In the genomic region with DNA sequence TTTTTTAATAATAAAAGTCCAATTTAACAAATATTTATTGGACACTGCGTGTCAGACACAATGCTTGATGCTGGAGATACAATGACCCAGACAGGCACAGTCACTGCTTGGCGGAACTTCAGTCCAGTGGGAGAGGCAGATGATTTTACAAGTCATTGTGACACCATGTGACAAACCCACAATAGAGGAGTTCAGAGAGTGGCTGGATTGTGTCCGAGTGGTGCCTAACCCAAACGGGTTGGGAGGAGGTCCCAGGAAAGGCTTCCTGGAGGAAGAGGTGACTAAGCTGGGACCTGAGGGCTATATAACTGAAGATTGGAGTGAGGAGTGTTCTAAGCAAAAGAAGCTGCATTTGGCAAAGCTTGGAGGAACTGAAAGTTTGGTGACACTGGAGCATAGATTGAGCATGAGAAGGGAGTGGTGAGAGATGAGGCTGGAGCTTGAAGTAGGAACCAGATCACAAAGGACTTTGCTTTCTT, we compare ENCODE assay signal across 8 cellular contexts. TPM values are rescaled to one million over a fixed set of nuclear protein-coding genes. Genes with fewer than 3 reads are reported as not detected.
DNase-seq lines count a peak whose midpoint lies in the region; ATAC-seq and TF ChIP-seq lines count a peak whose summit lies in the region.

No MANE protein-coding gene starts in this region.

- no peaks in the 10 kb centered on the region for H3K79me2 ChIP-seq in GM23338 (replicated peaks; ENCODE audit: insufficient read depth)

- H3K27me3 ChIP-seq in BLaER1 treated with 17β-estradiol and CSF1 and Interleukin-3, amounts not matched to agents 10 nM and 100 nM, result no peaks in the 10 kb centered on the region
- H3K27me3 ChIP-seq in GM23338 (ENCODE audit: insufficient read depth), result no peaks in the 10 kb centered on the region

- H3F3A ChIP-seq in GM23338 (replicated peaks; ENCODE audit: low read depth), result no peaks in the 10 kb centered on the region

- peak overlapping the region in 10 of 11 experiments; percentile 32 to 71 (median 53); a peak in 16 of 22 replicates for H3K9ac ChIP-seq in BLaER1 treated with 17β-estradiol and CSF1 and Interleukin-3, amounts not matched to agents 10 nM and 100 nM

- intact Hi-C loops in left colon (cut with DNase I, micrococcal nuclease), result no loop called here

- no peaks in the 10 kb centered on the region for H3K27me3 Mint-ChIP-seq in GM23338 (ENCODE audit: insufficient read depth, low read depth, poor library complexity)

- peaks cover 0 to 24% (median 0%) of the 10 kb centered on the region in 11 experiments; a peak in 3 of 22 replicates for H4K20me1 ChIP-seq in BLaER1 treated with 17β-estradiol and CSF1 and Interleukin-3, amounts not matched to agents 10 nM and 100 nM
- no peaks in the 10 kb centered on the region for H4K20me1 ChIP-seq in GM23338 (replicated peaks; ENCODE audit: insufficient read depth)

- TF ChIP-seq CTCF in GM23338 (conservative IDR thresholded peaks at IDR 0.05; ENCODE audit: low read depth in 2 of 2), result no peak
- no peak for TF ChIP-seq CTCF in VCaP (conservative IDR thresholded peaks at IDR 0.05)

- H3K27ac Mint-ChIP-seq in GM23338, result peak overlapping the region; percentile 2; the same call in 1 of the 2 replicates

- no peaks in the 10 kb centered on the region for H3K4me1 Mint-ChIP-seq in GM23338

- peaks cover 0 to 25% (median 17%) of the 10 kb centered on the region in 11 experiments; a peak in 17 of 22 replicates for H3K9me3 ChIP-seq in BLaER1 treated with 17β-estradiol and CSF1 and Interleukin-3, amounts not matched to agents 10 nM and 100 nM (replicated peaks in 1 of 11)

- H3K27ac ChIP-seq in BLaER1 treated with 17β-estradiol and CSF1 and Interleukin-3, amounts not matched to agents 10 nM and 100 nM, result peak overlapping the region; percentile 10 to 85 (median 67); a peak in 20 of 22 replicates
- H3K27ac ChIP-seq in GM23338 (ENCODE audit: low read depth) (no peak overlapping the region), VCaP (peak overlapping the region; percentile 69)

- H3K9me2 ChIP-seq in GM23338 (ENCODE audit: insufficient read depth), result no peaks in the 10 kb centered on the region

- peaks cover 25 to 90% (median 65%) of the 10 kb centered on the region in 10 experiments for H3K4me1 ChIP-seq in BLaER1 treated with 17β-estradiol and CSF1 and Interleukin-3, amounts not matched to agents 10 nM and 100 nM
- no peaks in the 10 kb centered on the region for H3K4me1 ChIP-seq in GM23338 (ENCODE audit: insufficient read depth)

- DNase-seq in GM23338 (ENCODE audit: low spot score) (no peak), left colon (peak; percentile 53 to 77), NCI-H1694 (lab: John Stamatoyannopoulos, UW) (no peak), NCI-H69 (lab: John Stamatoyannopoulos, UW) (no peak)
- DNase-seq in activated CD4-positive, alpha-beta T cell treated with anti-CD3 and anti-CD28 coated beads for 1 hour, result no peak

- no peak overlapping the region for H3K4me3 Mint-ChIP-seq in GM23338

- ATAC-seq in GM23338 (no peak), left colon (peak; percentile 97), HG02759 (IDR thresholded peaks at IDR 0.05; ENCODE audit: unreplicated experiment) (no peak)

- H3K36me3 Mint-ChIP-seq in GM23338 (ENCODE audit: low read depth), result no peaks in the 10 kb centered on the region

- no peak overlapping the region for H2AFZ ChIP-seq in GM23338

- peak overlapping the region in 3 of 10 experiments; percentile 22 to 33 (median 26); a peak in 4 of 20 replicates for H3K4me3 ChIP-seq in BLaER1 treated with 17β-estradiol and CSF1 and Interleukin-3, amounts not matched to agents 10 nM and 100 nM
- H3K4me3 ChIP-seq in GM23338, result no peak overlapping the region

- H3K9me3 Mint-ChIP-seq in GM23338, result no peaks in the 10 kb centered on the region; the same call in 2 of the 3 replicates

- H3K4me2 ChIP-seq in BLaER1 treated with 17β-estradiol and CSF1 and Interleukin-3, amounts not matched to agents 10 nM and 100 nM, result peak overlapping the region; percentile 40 to 92 (median 75)
- H3K4me2 ChIP-seq in GM23338, result no peak overlapping the region

- H3K36me3 ChIP-seq in BLaER1 treated with 17β-estradiol and CSF1 and Interleukin-3, amounts not matched to agents 10 nM and 100 nM, result peaks cover 0 to 29% (median 16%) of the 10 kb centered on the region in 11 experiments; a peak in 15 of 22 replicates
- H3K36me3 ChIP-seq in GM23338 (ENCODE audit: insufficient read depth), result no peaks in the 10 kb centered on the region

TF ChIP-seq in GM23338, 12 proteins besides CTCF, POLR2A, EP300 and RAD21 (continues in another document):
- TF ChIP-seq, protein P1, sequence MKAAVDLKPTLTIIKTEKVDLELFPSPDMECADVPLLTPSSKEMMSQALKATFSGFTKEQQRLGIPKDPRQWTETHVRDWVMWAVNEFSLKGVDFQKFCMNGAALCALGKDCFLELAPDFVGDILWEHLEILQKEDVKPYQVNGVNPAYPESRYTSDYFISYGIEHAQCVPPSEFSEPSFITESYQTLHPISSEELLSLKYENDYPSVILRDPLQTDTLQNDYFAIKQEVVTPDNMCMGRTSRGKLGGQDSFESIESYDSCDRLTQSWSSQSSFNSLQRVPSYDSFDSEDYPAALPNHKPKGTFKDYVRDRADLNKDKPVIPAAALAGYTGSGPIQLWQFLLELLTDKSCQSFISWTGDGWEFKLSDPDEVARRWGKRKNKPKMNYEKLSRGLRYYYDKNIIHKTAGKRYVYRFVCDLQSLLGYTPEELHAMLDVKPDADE (IDR thresholded peaks at IDR 0.05), result no peak
- TF ChIP-seq ZNF331 (CRISPR knock-in tag; IDR thresholded peaks at IDR 0.05; ENCODE audit: low read depth) (no peak), ZNF114 (CRISPR knock-in tag; IDR thresholded peaks at IDR 0.05) (no peak), EZH2phosphoT487 (IDR thresholded peaks at IDR 0.05; ENCODE audit: unreplicated experiment) (no peak), STAT1 (IDR thresholded peaks at IDR 0.05; ENCODE audit: unreplicated experiment) (no peak), POLR2AphosphoS5 (IDR thresholded peaks at IDR 0.05; ENCODE audit: low read depth) (no peak), JUNB (IDR thresholded peaks at IDR 0.05; ENCODE audit: unreplicated experiment) (no peak), EZH2 (IDR thresholded peaks at IDR 0.05; ENCODE audit: low read depth, unreplicated experiment) (no peak)
- TF ChIP-seq, protein P2, sequence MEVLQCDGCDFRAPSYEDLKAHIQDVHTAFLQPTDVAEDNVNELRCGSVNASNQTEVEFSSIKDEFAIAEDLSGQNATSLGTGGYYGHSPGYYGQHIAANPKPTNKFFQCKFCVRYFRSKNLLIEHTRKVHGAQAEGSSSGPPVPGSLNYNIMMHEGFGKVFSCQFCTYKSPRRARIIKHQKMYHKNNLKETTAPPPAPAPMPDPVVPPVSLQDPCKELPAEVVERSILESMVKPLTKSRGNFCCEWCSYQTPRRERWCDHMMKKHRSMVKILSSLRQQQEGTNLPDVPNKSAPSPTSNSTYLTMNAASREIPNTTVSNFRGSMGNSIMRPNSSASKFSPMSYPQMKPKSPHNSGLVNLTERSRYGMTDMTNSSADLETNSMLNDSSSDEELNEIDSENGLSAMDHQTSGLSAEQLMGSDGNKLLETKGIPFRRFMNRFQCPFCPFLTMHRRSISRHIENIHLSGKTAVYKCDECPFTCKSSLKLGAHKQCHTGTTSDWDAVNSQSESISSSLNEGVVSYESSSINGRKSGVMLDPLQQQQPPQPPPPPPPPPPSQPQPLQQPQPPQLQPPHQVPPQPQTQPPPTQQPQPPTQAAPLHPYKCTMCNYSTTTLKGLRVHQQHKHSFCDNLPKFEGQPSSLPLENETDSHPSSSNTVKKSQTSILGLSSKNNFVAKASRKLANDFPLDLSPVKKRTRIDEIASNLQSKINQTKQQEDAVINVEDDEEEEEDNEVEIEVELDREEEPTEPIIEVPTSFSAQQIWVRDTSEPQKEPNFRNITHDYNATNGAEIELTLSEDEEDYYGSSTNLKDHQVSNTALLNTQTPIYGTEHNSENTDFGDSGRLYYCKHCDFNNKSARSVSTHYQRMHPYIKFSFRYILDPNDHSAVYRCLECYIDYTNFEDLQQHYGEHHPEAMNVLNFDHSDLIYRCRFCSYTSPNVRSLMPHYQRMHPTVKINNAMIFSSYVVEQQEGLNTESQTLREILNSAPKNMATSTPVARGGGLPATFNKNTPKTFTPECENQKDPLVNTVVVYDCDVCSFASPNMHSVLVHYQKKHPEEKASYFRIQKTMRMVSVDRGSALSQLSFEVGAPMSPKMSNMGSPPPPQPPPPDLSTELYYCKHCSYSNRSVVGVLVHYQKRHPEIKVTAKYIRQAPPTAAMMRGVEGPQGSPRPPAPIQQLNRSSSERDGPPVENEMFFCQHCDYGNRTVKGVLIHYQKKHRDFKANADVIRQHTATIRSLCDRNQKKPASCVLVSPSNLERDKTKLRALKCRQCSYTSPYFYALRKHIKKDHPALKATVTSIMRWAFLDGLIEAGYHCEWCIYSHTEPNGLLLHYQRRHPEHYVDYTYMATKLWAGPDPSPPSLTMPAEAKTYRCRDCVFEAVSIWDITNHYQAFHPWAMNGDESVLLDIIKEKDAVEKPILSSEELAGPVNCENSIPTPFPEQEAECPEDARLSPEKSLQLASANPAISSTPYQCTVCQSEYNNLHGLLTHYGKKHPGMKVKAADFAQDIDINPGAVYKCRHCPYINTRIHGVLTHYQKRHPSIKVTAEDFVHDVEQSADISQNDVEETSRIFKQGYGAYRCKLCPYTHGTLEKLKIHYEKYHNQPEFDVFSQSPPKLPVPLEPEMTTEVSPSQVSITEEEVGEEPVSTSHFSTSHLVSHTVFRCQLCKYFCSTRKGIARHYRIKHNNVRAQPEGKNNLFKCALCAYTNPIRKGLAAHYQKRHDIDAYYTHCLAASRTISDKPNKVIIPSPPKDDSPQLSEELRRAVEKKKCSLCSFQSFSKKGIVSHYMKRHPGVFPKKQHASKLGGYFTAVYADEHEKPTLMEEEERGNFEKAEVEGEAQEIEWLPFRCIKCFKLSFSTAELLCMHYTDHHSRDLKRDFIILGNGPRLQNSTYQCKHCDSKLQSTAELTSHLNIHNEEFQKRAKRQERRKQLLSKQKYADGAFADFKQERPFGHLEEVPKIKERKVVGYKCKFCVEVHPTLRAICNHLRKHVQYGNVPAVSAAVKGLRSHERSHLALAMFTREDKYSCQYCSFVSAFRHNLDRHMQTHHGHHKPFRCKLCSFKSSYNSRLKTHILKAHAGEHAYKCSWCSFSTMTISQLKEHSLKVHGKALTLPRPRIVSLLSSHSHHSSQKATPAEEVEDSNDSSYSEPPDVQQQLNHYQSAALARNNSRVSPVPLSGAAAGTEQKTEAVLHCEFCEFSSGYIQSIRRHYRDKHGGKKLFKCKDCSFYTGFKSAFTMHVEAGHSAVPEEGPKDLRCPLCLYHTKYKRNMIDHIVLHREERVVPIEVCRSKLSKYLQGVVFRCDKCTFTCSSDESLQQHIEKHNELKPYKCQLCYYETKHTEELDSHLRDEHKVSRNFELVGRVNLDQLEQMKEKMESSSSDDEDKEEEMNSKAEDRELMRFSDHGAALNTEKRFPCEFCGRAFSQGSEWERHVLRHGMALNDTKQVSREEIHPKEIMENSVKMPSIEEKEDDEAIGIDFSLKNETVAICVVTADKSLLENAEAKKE (CRISPR knock-in tag; IDR thresholded peaks at IDR 0.05), result no peak

RNA-seq across cellular contexts. Expression of a gene that starts 41.4 kb away (rescaled TPM):
- total RNA-seq in GM23338 (2014; rRNA removed; shearing (Covaris generic)), result 3.8 and 6.5 TPM in 2 replicates
- polyA plus RNA-seq in GM23338 (2016; fragmentation: Nextera tagmentation; extraction: Ambion mirVana), result 1.2 and 2.8 TPM in 2 replicates
- total RNA-seq in left colon, result 10 to 100 TPM; 23.0 to 23.1 TPM

Comparison
In these comparisons a context has a peak if more than half of its experiments do, and no peak if none do; other contexts are left out.
1. DNase-seq: peak in left colon (2 of 2); none in GM23338 (single experiment), NCI-H1694 (single experiment), activated CD4-positive, alpha-beta T cell treated with anti-CD3 and anti-CD28 coated beads for 1 hour (single experiment) and NCI-H69 (single experiment).